ENCODE assay signal across 1 cellular context in the genomic region with DNA sequence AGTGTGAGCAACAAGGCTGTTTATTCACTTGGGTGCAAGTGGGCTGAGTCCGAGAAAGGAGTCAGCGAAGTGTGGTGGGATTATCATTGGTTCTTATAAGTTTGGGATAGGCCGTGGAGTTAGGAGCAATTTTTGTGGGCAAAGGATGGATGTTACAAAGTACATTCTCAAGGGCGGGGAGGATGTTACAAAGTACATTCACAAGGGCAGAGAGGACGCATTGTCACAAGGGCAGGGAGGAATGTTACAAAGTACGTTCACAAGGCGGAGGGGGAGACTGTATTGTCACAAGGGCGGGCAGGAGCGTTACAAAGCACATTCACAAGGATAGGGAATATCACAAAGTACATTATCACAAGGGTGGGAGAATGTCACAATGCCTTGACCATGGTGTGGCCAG.
TF ChIP-seq lines count a peak whose summit lies in the region.

No MANE protein-coding gene starts in this region.

TF ChIP-seq in WTC11, 78 proteins besides CTCF, POLR2A, EP300 and RAD21 (continued from another document):
- TF ChIP-seq, protein P1, sequence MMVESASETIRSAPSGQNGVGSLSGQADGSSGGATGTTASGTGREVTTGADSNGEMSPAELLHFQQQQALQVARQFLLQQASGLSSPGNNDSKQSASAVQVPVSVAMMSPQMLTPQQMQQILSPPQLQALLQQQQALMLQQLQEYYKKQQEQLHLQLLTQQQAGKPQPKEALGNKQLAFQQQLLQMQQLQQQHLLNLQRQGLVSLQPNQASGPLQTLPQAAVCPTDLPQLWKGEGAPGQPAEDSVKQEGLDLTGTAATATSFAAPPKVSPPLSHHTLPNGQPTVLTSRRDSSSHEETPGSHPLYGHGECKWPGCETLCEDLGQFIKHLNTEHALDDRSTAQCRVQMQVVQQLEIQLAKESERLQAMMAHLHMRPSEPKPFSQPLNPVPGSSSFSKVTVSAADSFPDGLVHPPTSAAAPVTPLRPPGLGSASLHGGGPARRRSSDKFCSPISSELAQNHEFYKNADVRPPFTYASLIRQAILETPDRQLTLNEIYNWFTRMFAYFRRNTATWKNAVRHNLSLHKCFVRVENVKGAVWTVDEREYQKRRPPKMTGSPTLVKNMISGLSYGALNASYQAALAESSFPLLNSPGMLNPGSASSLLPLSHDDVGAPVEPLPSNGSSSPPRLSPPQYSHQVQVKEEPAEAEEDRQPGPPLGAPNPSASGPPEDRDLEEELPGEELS (CRISPR knock-in tag; IDR thresholded peaks at IDR 0.05): no peak
- TF ChIP-seq, protein P2, sequence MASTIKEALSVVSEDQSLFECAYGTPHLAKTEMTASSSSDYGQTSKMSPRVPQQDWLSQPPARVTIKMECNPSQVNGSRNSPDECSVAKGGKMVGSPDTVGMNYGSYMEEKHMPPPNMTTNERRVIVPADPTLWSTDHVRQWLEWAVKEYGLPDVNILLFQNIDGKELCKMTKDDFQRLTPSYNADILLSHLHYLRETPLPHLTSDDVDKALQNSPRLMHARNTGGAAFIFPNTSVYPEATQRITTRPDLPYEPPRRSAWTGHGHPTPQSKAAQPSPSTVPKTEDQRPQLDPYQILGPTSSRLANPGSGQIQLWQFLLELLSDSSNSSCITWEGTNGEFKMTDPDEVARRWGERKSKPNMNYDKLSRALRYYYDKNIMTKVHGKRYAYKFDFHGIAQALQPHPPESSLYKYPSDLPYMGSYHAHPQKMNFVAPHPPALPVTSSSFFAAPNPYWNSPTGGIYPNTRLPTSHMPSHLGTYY (CRISPR knock-in tag; IDR thresholded peaks at IDR 0.05): no peak
- TF ChIP-seq RORB (CRISPR knock-in tag; IDR thresholded peaks at IDR 0.05): no peak
